30 cellular contexts compared by ENCODE assay signal in the genomic region with DNA sequence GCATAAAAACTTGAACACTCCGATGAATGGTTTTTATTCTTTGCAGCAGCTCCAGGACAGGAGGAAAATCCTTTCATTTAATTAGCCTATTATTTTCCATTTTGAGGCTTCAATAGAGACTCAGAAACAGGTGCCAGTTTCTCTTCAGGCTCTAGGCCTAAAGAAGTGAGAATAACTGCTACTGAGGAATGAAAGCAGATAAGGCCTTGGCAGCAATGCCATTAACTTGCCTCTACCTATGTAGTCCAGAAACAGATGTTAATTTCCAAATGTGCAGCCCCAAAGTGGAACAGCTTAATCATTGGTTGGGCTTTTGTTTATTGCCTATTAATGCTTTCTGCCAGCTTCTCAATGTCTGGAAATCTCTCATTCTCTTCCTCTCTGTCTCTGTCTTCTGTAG.
"Had no signal": no experiment of that assay in that cellular context is flagged by ENCODE, and none has a peak within 500 bp of the region (broad histone marks: within the 10 kb centered on the region; RNA-seq: fewer than 3 reads in every experiment).

No MANE protein-coding gene starts in this region.

- H3K4me1 Mint-ChIP-seq: T-cell had no signal

- H3K27ac Mint-ChIP-seq: T-cell had no signal

- H3K4me3 ChIP-seq: K562, MG63, PC-9, SJCRH30, SK-N-MC had no signal

- H3K36me3 Mint-ChIP-seq: T-cell had no signal

- H3K27ac ChIP-seq: PC-9, RWPE1, SJCRH30, SK-N-MC had no signal

- ATAC-seq: K562, Panc1, Right ventricle myocardium inferior, T-cell had no signal

- H3K4me1 ChIP-seq: SJCRH30 had no signal

- H3K36me3 ChIP-seq: MG63, SJCRH30 had no signal

- H3K4me2 ChIP-seq: PC-9 had no signal

- DNase-seq: Kasumi-1, KG1, MG63, NCI-H1048, NCI-H1092 treated with DMSO at 0.1 percent for 48 hours, NCI-H1417, NCI-H1436, NCI-H146, NCI-H1694, NCI-H187, NCI-H1930, NCI-H2029 treated with DMSO at 0.1 percent for 48 hours, NCI-H2081 treated with DMSO at 0.1 percent for 48 hours, NCI-H2107, NCI-H2171, NCI-H226, NCI-H446 treated with DMSO at 0.1 percent for 48 hours, NCI-H510A, NCI-H526, NCI-H82, PC-9, SHP77, SIG-M5, SJCRH30, T-cell had no signal

- H3K27me3 ChIP-seq: MG63, SJCRH30 had no signal

- H3K4me3 Mint-ChIP-seq: T-cell had no signal

- H2AFZ ChIP-seq: PC-9 had no signal

- H3K9me3 ChIP-seq: MG63, SJCRH30 had no signal

- H3K27me3 Mint-ChIP-seq: T-cell had no signal
